In genomic region chr18:27500531-27500930, GRCh38 we compare ENCODE assay signal across 24 cellular contexts.
"Had no signal": no experiment of that assay in that cellular context is flagged by ENCODE, and none has a peak within 500 bp of the region (broad histone marks: within the 10 kb centered on the region; RNA-seq: fewer than 3 reads in every experiment).

No MANE protein-coding gene starts in this region.

- H3K4me3 ChIP-seq: coronary artery, lung, ovary, right lobe of liver, spleen, stomach, suprapubic skin, thyroid gland had no signal

- ATAC-seq: left colon; left ventricle myocardium superior; naive thymus-derived CD4-positive, alpha-beta T cell; right lobe of liver; stimulated activated naive B cell treated with anti-CD40 and anti-IgM and Interleukin-4, amounts not matched to agents 10 μg/mL and 1 μg/mL and 100 μg/mL, for 72 hours had no signal

- H3K27ac ChIP-seq: coronary artery, ovary, right lobe of liver, spleen, stomach, suprapubic skin, thyroid gland had no signal

- DNase-seq: central memory CD4-positive, alpha-beta T cell; effector CD8-positive, alpha-beta T cell; glutamatergic neuron; immature natural killer cell; kidney; left colon; left ventricle myocardium superior; mesendoderm; naive thymus-derived CD4-positive, alpha-beta T cell; nephron progenitor cell; ovary; right lobe of liver; spleen; stimulated activated CD4-positive, alpha-beta T cell treated with anti-CD3 and anti-CD28 coated beads, Interleukin-15, amount 100 ng/mL, for 24 hours; stimulated activated CD4-positive, alpha-beta T cell treated with anti-CD3 and anti-CD28 coated beads, Interleukin-2, amount 100 ng/mL, for 24 hours; stimulated activated CD4-positive, alpha-beta T cell treated with anti-CD3 and anti-CD28 coated beads, Interleukin-4, amount 100 ng/mL, for 4 hours; stimulated activated naive B cell treated with anti-CD40 and anti-IgM and Interleukin-4, amounts not matched to agents 10 μg/mL and 1 μg/mL and 100 μg/mL, for 72 hours; stomach; thyroid gland had no signal

- H3K4me1 Mint-ChIP-seq: immature natural killer cell; naive thymus-derived CD4-positive, alpha-beta T cell; nephron progenitor cell; stimulated activated naive B cell treated with anti-CD40 and anti-IgM and Interleukin-4, amounts not matched to agents 10 μg/mL and 1 μg/mL and 100 μg/mL, for 72 hours had no signal

- H3K36me3 Mint-ChIP-seq: immature natural killer cell; naive thymus-derived CD4-positive, alpha-beta T cell; stimulated activated naive B cell treated with anti-CD40 and anti-IgM and Interleukin-4, amounts not matched to agents 10 μg/mL and 1 μg/mL and 100 μg/mL, for 72 hours; type B pancreatic cell had no signal

- H3K4me1 ChIP-seq: right lobe of liver, spleen, stomach, suprapubic skin, thyroid gland had no signal

- H3K36me3 ChIP-seq: ovary, right lobe of liver, spleen, stomach, suprapubic skin, thyroid gland had no signal

- H3K27ac Mint-ChIP-seq: immature natural killer cell; naive thymus-derived CD4-positive, alpha-beta T cell; nephron progenitor cell; progenitor cell of endocrine pancreas; stimulated activated naive B cell treated with anti-CD40 and anti-IgM and Interleukin-4, amounts not matched to agents 10 μg/mL and 1 μg/mL and 100 μg/mL, for 72 hours; type B pancreatic cell had no signal

- H3K4me3 Mint-ChIP-seq: immature natural killer cell; naive thymus-derived CD4-positive, alpha-beta T cell; nephron progenitor cell; stimulated activated naive B cell treated with anti-CD40 and anti-IgM and Interleukin-4, amounts not matched to agents 10 μg/mL and 1 μg/mL and 100 μg/mL, for 72 hours; type B pancreatic cell had no signal

- H3K27me3 Mint-ChIP-seq: naive thymus-derived CD4-positive, alpha-beta T cell; stimulated activated naive B cell treated with anti-CD40 and anti-IgM and Interleukin-4, amounts not matched to agents 10 μg/mL and 1 μg/mL and 100 μg/mL, for 72 hours; type B pancreatic cell had no signal

- H3K27me3 ChIP-seq: ovary, right lobe of liver, spleen, stomach, suprapubic skin, thyroid gland had no signal

- H3K9me3 ChIP-seq: ovary, right lobe of liver, suprapubic skin, thyroid gland had no signal
